23 cellular contexts compared by ENCODE assay signal in genomic region chr14:79009286-79009685, GRCh38.
DNase-seq lines count a peak whose midpoint lies in the region; ATAC-seq, FAIRE-seq and TF ChIP-seq lines count a peak whose summit lies in the region.
"Had no signal": no experiment of that assay in that cellular context is flagged by ENCODE, and none has a peak within 500 bp of the region (broad histone marks: within the 10 kb centered on the region; RNA-seq: fewer than 3 reads in every experiment).

No MANE protein-coding gene starts in this region.

- H3K9me2 ChIP-seq in SK-N-SH, result no peaks in the 10 kb centered on the region

- POLR2A ChIA-PET in SK-N-SH (lab: Yijun Ruan, JAX), result no interaction called here

- TF ChIP-seq EP300 in SK-N-SH (IDR thresholded peaks at IDR 0.05; ENCODE audit: borderline replicate concordance in 1 of 2, low read depth in 1 of 2, low read length in 1 of 2) (no peak), stomach (IDR thresholded peaks at IDR 0.05) (no peak)

- no peak overlapping the region for H3K4me3 ChIP-seq in SK-N-SH (ENCODE audit: low read depth in 2 of 2, low read length in 1 of 2)
- no peak overlapping the region for H3K4me3 ChIP-seq in astrocyte (ENCODE audit: insufficient read depth, low read depth, low read length)
- H3K4me3 ChIP-seq in parathyroid adenoma (ENCODE audit: low read depth, low read length), result no peak overlapping the region
- no peak overlapping the region for H3K4me3 ChIP-seq in stomach
- H3K4me3 ChIP-seq: A549 had no signal

- no peak for FAIRE-seq in astrocyte (lab: Jason Lieb, UNC)
- FAIRE-seq: A549, D721Med, G401.6, GM12891, GM19239 had no signal

- H3K4me1 ChIP-seq in SK-N-SH (ENCODE audit: control insufficient read depth in 1 of 2, insufficient read depth in 2 of 2, low read depth in 1 of 2, low read length in 1 of 2) (peaks cover 0 to 5% of the 10 kb centered on the region in 2 experiments; a peak in 2 of 4 replicates), astrocyte (ENCODE audit: insufficient read depth, low read length) (peaks cover 5% of the 10 kb centered on the region), parathyroid adenoma (peaks cover 34% of the 10 kb centered on the region), stomach (no peaks in the 10 kb centered on the region)
- H3K4me1 ChIP-seq: Caco-2 had no signal

- no peak for TF ChIP-seq RAD21 in SK-N-SH (IDR thresholded peaks at IDR 0.05; ENCODE audit: low read length)

- H3K27me3 ChIP-seq in SK-N-SH (ENCODE audit: insufficient read depth) (no peaks in the 10 kb centered on the region), astrocyte (ENCODE audit: insufficient read depth, low read length) (no peaks in the 10 kb centered on the region), parathyroid adenoma (ENCODE audit: control insufficient read depth, insufficient read depth, low read length) (no peaks in the 10 kb centered on the region), stomach (no peaks in the 10 kb centered on the region)

- no peaks in the 10 kb centered on the region for H4K20me1 ChIP-seq in SK-N-SH (ENCODE audit: insufficient read depth)
- no peaks in the 10 kb centered on the region for H4K20me1 ChIP-seq in astrocyte (ENCODE audit: insufficient read depth, low read length)

- no peak for DNase-seq in SK-N-SH
- DNase-seq in NCI-H226, result peak; percentile 63
- peak; percentile 72 for DNase-seq in astrocyte (ENCODE audit: low read depth)
- DNase-seq in stomach, result no peak
- no peak for DNase-seq in sciatic nerve (ENCODE audit: low spot score)
- DNase-seq in stimulated activated naive CD8-positive, alpha-beta T cell treated with anti-CD3 and anti-CD28 coated beads, Interleukin-15, Interleukin-2, amounts not matched to agents 100 U/mL and 50 U/mL, for 24 hours, result no peak
- DNase-seq: AML-193; Caco-2; Calu3; CD4-positive, alpha-beta T cell; CD8-positive, alpha-beta T cell; DMS79 treated with DMSO at 0.1 percent for 48 hours; GF-D8 had no signal

- no peak overlapping the region for H3K4me3 Mint-ChIP-seq in astrocyte (ENCODE audit: unreplicated experiment)
- H3K4me3 Mint-ChIP-seq: B cell; CD4-positive, alpha-beta T cell; CD8-positive, alpha-beta T cell had no signal

- no peaks in the 10 kb centered on the region for H3K79me2 ChIP-seq in SK-N-SH (ENCODE audit: insufficient read depth)
- no peaks in the 10 kb centered on the region for H3K79me2 ChIP-seq in astrocyte (ENCODE audit: insufficient read depth, low read length)
- H3K79me2 ChIP-seq in parathyroid adenoma, result no peaks in the 10 kb centered on the region

- H3K9me3 Mint-ChIP-seq in astrocyte (ENCODE audit: unreplicated experiment), result no peaks in the 10 kb centered on the region
- H3K9me3 Mint-ChIP-seq: CD4-positive, alpha-beta T cell; CD8-positive, alpha-beta T cell had no signal

- H3K36me3 ChIP-seq in SK-N-SH (replicated peaks in 1 of 2; ENCODE audit: control insufficient read depth in 1 of 2, insufficient read depth in 2 of 2, low read length in 1 of 2), result no peaks in the 10 kb centered on the region
- no peaks in the 10 kb centered on the region for H3K36me3 ChIP-seq in astrocyte (ENCODE audit: insufficient read depth, low read length)
- H3K36me3 ChIP-seq in parathyroid adenoma (ENCODE audit: control insufficient read depth, insufficient read depth, low read length), result no peaks in the 10 kb centered on the region
- no peaks in the 10 kb centered on the region for H3K36me3 ChIP-seq in stomach

- TF ChIP-seq CTCF in SK-N-SH (IDR thresholded peaks at IDR 0.05) (no peak), astrocyte (IDR thresholded peaks at IDR 0.05; ENCODE audit: insufficient read depth, low read depth, low read length) (no peak), parathyroid adenoma (IDR thresholded peaks at IDR 0.05) (no peak), stomach (IDR thresholded peaks at IDR 0.05) (no peak)

- H3K27ac ChIP-seq in SK-N-SH (ENCODE audit: low read depth in 2 of 2, low read length in 1 of 2) (no peak overlapping the region), astrocyte (ENCODE audit: low read depth, low read length) (no peak overlapping the region), parathyroid adenoma (no peak overlapping the region), stomach (no peak overlapping the region)
- H3K27ac ChIP-seq: 22Rv1, A549, C4-2B had no signal

- H3K9me3 ChIP-seq in SK-N-SH, result no peaks in the 10 kb centered on the region
- no peaks in the 10 kb centered on the region for H3K9me3 ChIP-seq in astrocyte (ENCODE audit: insufficient read depth, low read depth, low read length)
- H3K9me3 ChIP-seq in parathyroid adenoma (ENCODE audit: control insufficient read depth, low read length), result no peaks in the 10 kb centered on the region
- no peaks in the 10 kb centered on the region for H3K9me3 ChIP-seq in stomach
- H3K9me3 ChIP-seq: A549, Caco-2 had no signal

- CTCF ChIA-PET in SK-N-SH (lab: Yijun Ruan, JAX), result interaction anchor here (1.5 kb wide), 1 partner anchor 11 kb away, joined by 4 read pairs; no protein-coding TSS in a partner anchor

- H2AFZ ChIP-seq in SK-N-SH (ENCODE audit: low read depth) (no peak overlapping the region), astrocyte (ENCODE audit: low read depth, low read length) (no peak overlapping the region), parathyroid adenoma (peak overlapping the region; percentile 22)

- H3K4me1 Mint-ChIP-seq in astrocyte (ENCODE audit: low read depth, unreplicated experiment), result peaks cover 11% of the 10 kb centered on the region
- H3K4me1 Mint-ChIP-seq: B cell had no signal

- no peak for TF ChIP-seq POLR2A in stomach (IDR thresholded peaks at IDR 0.05)

- no peak overlapping the region for H3K27ac Mint-ChIP-seq in astrocyte (ENCODE audit: unreplicated experiment)
- H3K27ac Mint-ChIP-seq: B cell; CD4-positive, alpha-beta T cell; CD8-positive, alpha-beta T cell had no signal

- 74% methylated on average over 2 of the region's 2 CpGs for WGBS in SK-N-SH (ENCODE audit: low lambda C conversion rate)
- WGBS in stomach, 5 donors, result 84 to 95% (median 91%) methylated on average over 2 of the region's 2 CpGs

- H3F3A ChIP-seq in SK-N-SH (replicated peaks; ENCODE audit: insufficient read depth), result peaks cover 14% of the 10 kb centered on the region

- H3K27me3 Mint-ChIP-seq in astrocyte (ENCODE audit: low read depth, unreplicated experiment), result no peaks in the 10 kb centered on the region

- ATAC-seq in SK-N-SH treated with all-trans-retinoic acid at 6 μM for 48 hours (0 out of 3 replicates have a peak, but pooled peaks have one; percentile 37), sciatic nerve (no peak)
- no peak for ATAC-seq in stimulated activated naive CD8-positive, alpha-beta T cell treated with anti-CD3 and anti-CD28 coated beads, Interleukin-15, Interleukin-2, amounts not matched to agents 100 U/mL and 50 U/mL, for 24 hours
- ATAC-seq: A549; CD8-positive, alpha-beta T cell had no signal

- no peaks in the 10 kb centered on the region for H3K36me3 Mint-ChIP-seq in astrocyte (ENCODE audit: low read depth, unreplicated experiment)
- H3K36me3 Mint-ChIP-seq: CD8-positive, alpha-beta T cell had no signal

- no peak overlapping the region for H3K4me2 ChIP-seq in SK-N-SH
- no peak overlapping the region for H3K4me2 ChIP-seq in astrocyte (ENCODE audit: low read length)
- no peak overlapping the region for H3K4me2 ChIP-seq in parathyroid adenoma (ENCODE audit: low read length)
- H3K4me2 ChIP-seq: A549 had no signal

- H3K9ac ChIP-seq in SK-N-SH (no peak overlapping the region), astrocyte (ENCODE audit: low read length) (no peak overlapping the region), parathyroid adenoma (no peak overlapping the region)

- intact Hi-C loops in stomach (cut with DNase I; ENCODE audit: low total_unique reads) (no loop called here), sciatic nerve (cut with DNase I) (no loop called here)

TF ChIP-seq in SK-N-SH treated with all-trans-retinoic acid at 6 μM for 48 hours, 23 proteins besides CTCF, POLR2A, EP300 and RAD21 (continues in another document):
- TF ChIP-seq GLIS3 (CRISPR knock-in tag; IDR thresholded peaks at IDR 0.05), result no peak
- TF ChIP-seq OSR1 (CRISPR knock-in tag; IDR thresholded peaks at IDR 0.05), result no peak
- no peak for TF ChIP-seq ISL1 (CRISPR knock-in tag; IDR thresholded peaks at IDR 0.05)
- TF ChIP-seq ZNF70 (CRISPR knock-in tag; IDR thresholded peaks at IDR 0.05), result no peak
- TF ChIP-seq BACH2 (CRISPR knock-in tag; IDR thresholded peaks at IDR 0.05; ENCODE audit: borderline replicate concordance), result no peak

TF ChIP-seq in SK-N-SH, 30 proteins besides CTCF, POLR2A, EP300 and RAD21:
- TF ChIP-seq MEF2A (IDR thresholded peaks at IDR 0.05; ENCODE audit: borderline replicate concordance, low read depth) (no peak), MAX (IDR thresholded peaks at IDR 0.05; ENCODE audit: low read depth) (no peak), USF2 (IDR thresholded peaks at IDR 0.05; ENCODE audit: borderline replicate concordance, low read depth, low read length) (no peak), RCOR1 (IDR thresholded peaks at IDR 0.05; ENCODE audit: low read length) (no peak), RFX5 (IDR thresholded peaks at IDR 0.05; ENCODE audit: low read length) (no peak), USF1 (IDR thresholded peaks at IDR 0.05; ENCODE audit: borderline replicate concordance, low read depth) (no peak), TAF1 (IDR thresholded peaks at IDR 0.05; ENCODE audit: borderline replicate concordance, low read depth, low read length) (no peak), ELF1 (IDR thresholded peaks at IDR 0.05) (no peak), FOXM1 (IDR thresholded peaks at IDR 0.05; ENCODE audit: low read depth) (no peak)

Comparison
In these comparisons a context has a peak if more than half of its experiments do, and no peak if none do; other contexts are left out.
1. DNase-seq: peak in NCI-H226 (single experiment) and astrocyte (single experiment); none in SK-N-SH (single experiment), stomach (single experiment), sciatic nerve (single experiment) and stimulated activated naive CD8-positive, alpha-beta T cell treated with anti-CD3 and anti-CD28 coated beads, Interleukin-15, Interleukin-2, amounts not matched to agents 100 U/mL and 50 U/mL, for 24 hours (single experiment).